ENCODE assay signal across 12 cellular contexts in genomic region chr1:76961181-76961580, GRCh38.
"Had no signal": no experiment of that assay in that cellular context is flagged by ENCODE, and none has a peak within 500 bp of the region (broad histone marks: within the 10 kb centered on the region; RNA-seq: fewer than 3 reads in every experiment).

No MANE protein-coding gene starts in this region.

- H3K9me3 Mint-ChIP-seq: T-helper 2 cell treated with Interferon-gamma antibody and Interleukin-4, amounts not matched to agents 5 μg/mL and 100 μg/mL, for 36 hours had no signal

- FAIRE-seq: pancreas had no signal

- H3K4me3 ChIP-seq: cardiac muscle cell, gastrocnemius medialis, heart right ventricle, lung, pancreas, thoracic aorta had no signal

- H3K27me3 ChIP-seq: cardiac muscle cell, gastrocnemius medialis, heart right ventricle, pancreas had no signal

- H3K27ac ChIP-seq: cardiac muscle cell, gastrocnemius medialis, heart right ventricle, pancreas, thoracic aorta had no signal

- H3K4me1 ChIP-seq: gastrocnemius medialis, heart right ventricle, pancreas had no signal

- H3K9me3 ChIP-seq: gastrocnemius medialis, pancreas, thoracic aorta had no signal

- H3K27ac Mint-ChIP-seq: T-helper 2 cell treated with Interferon-gamma antibody and Interleukin-4, amounts not matched to agents 5 μg/mL and 100 μg/mL, for 36 hours had no signal

- DNase-seq: activated CD4-positive, alpha-beta T cell treated with anti-CD3 and anti-CD28 coated beads, Interleukin-2, amount 50 U/mL, for 4 hours; activated CD4-positive, CD25-positive, alpha-beta regulatory T cell treated with anti-CD3 and anti-CD28 coated beads, Interleukin-2, amount 50 U/mL, for 72 hours; activated naive CD4-positive, alpha-beta T cell treated with anti-CD3 and anti-CD28 coated beads, Interleukin-2, amount 50 U/mL, for 16 hours; gastrocnemius medialis; heart right ventricle; pancreas; stimulated activated CD4-positive, alpha-beta T cell treated with anti-CD3 and anti-CD28 coated beads, Interleukin-1b, Interleukin-23, amount 100 ng/mL, for 48 hours had no signal

- ATAC-seq: gastrocnemius medialis, heart right ventricle, pancreas, sciatic nerve had no signal

- H3K4me3 Mint-ChIP-seq: T-helper 2 cell treated with Interferon-gamma antibody and Interleukin-4, amounts not matched to agents 5 μg/mL and 100 μg/mL, for 36 hours had no signal

- H3K36me3 ChIP-seq: cardiac muscle cell, gastrocnemius medialis, heart right ventricle, pancreas, thoracic aorta had no signal
